In the genomic region with DNA sequence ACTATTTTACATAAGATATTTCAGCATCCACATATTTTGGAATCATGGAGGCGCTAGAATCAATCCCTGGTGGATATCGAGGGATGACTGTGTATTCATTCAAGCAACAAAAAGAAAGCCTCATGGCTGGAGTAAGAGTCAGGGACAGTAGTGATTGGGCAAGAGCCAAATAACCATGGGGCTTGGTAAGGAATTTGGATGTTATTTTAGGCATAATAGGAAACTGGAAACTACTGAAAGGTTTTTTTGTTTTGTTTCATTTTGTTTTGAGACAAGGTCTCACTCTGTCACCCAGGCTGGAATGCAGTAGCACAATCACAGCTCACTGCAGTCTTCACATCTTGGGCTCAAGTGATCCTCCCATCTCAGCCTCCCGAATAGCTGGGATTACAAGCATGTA, we compare ENCODE assay signal across 23 cellular contexts. TPM values are rescaled to one million over a fixed set of nuclear protein-coding genes. Genes with fewer than 3 reads are reported as not detected.
A peak's percentile ranks its signal among the peaks of the same experiment; 100 is the strongest.
DNase-seq lines count a peak whose midpoint lies in the region; ATAC-seq, FAIRE-seq and TF ChIP-seq lines count a peak whose summit lies in the region.
"Had no signal": no experiment of that assay in that cellular context is flagged by ENCODE, and none has a peak within 500 bp of the region (broad histone marks: within the 10 kb centered on the region; RNA-seq: fewer than 3 reads in every experiment).

No MANE protein-coding gene starts in this region.

- DNase-seq in NCI-H526 treated with DMSO at 0.1 percent for 48 hours (lab: John Stamatoyannopoulos, UW) (peak; percentile 62), choroid plexus epithelial cell (ENCODE audit: low read depth) (peak; percentile 71), neural progenitor cell (ENCODE audit: low spot score) (no peak), NCI-H524 (lab: John Stamatoyannopoulos, UW) (no peak), H54 (ENCODE audit: insufficient read length, low spot score) (no peak), lower lobe of right lung (no peak)
- DNase-seq: activated CD4-positive, alpha-beta T cell treated with anti-CD3 and anti-CD28 coated beads, Interleukin-2, amount 50 U/mL, for 48 hours; activated effector memory CD4-positive, alpha-beta T cell treated with anti-CD3 and anti-CD28 coated beads, Interleukin-2, amount 50 U/mL, for 16 hours; CD8-positive, alpha-beta memory T cell; H9; head of caudate nucleus; NCI-H1436 treated with DMSO at 0.1 percent for 48 hours; occipital lobe; OCI-M1; retina; spleen; stimulated activated CD4-positive, alpha-beta T cell treated with anti-CD3 and anti-CD28 coated beads, Interleukin-4, amount 100 ng/mL, for 24 hours had no signal

- H3K4me1 ChIP-seq in DOHH2 (ENCODE audit: control insufficient read depth, low read length) = peaks cover 44% of the 10 kb centered on the region
- H3K4me1 ChIP-seq in neural progenitor cell = no peaks in the 10 kb centered on the region
- H3K4me1 ChIP-seq in lower lobe of right lung = no peaks in the 10 kb centered on the region

- H3K4me3 ChIP-seq in DOHH2 (ENCODE audit: low read length) (0 out of 2 replicates have a peak overlapping the region, but pooled peaks have one; percentile 12), choroid plexus epithelial cell (ENCODE audit: low read depth, low read length) (no peak overlapping the region), neural progenitor cell (no peak overlapping the region), lower lobe of right lung (no peak overlapping the region)
- H3K4me3 ChIP-seq: spleen had no signal

- no peaks in the 10 kb centered on the region for H3K9me3 ChIP-seq in DOHH2 (ENCODE audit: control insufficient read depth, insufficient read depth, low read length)
- H3K9me3 ChIP-seq in neural progenitor cell (ENCODE audit: low read depth) = no peaks in the 10 kb centered on the region
- H3K9me3 ChIP-seq in lower lobe of right lung = no peaks in the 10 kb centered on the region
- H3K9me3 ChIP-seq: spleen had no signal

- H3F3A ChIP-seq in DOHH2 (ENCODE audit: control insufficient read depth, insufficient read depth) = peaks cover 17% of the 10 kb centered on the region
- H3F3A ChIP-seq in neural progenitor cell (ENCODE audit: low read depth) = no peaks in the 10 kb centered on the region

- intact Hi-C loops in lower lobe of right lung (cut with DNase I) = no loop called here

- H4K20me1 ChIP-seq in DOHH2 (ENCODE audit: control insufficient read depth, insufficient read depth, low read depth, low read length) (no peaks in the 10 kb centered on the region), neural progenitor cell (ENCODE audit: low read depth) (no peaks in the 10 kb centered on the region)

- H3K27me3 ChIP-seq in DOHH2 (ENCODE audit: control insufficient read depth, low read length) (no peaks in the 10 kb centered on the region), neural progenitor cell (no peaks in the 10 kb centered on the region), lower lobe of right lung (ENCODE audit: low read depth) (no peaks in the 10 kb centered on the region)
- H3K27me3 ChIP-seq: spleen had no signal

- H3K27ac ChIP-seq in DOHH2 (ENCODE audit: low read depth, low read length) (no peak overlapping the region), neural progenitor cell (no peak overlapping the region), lower lobe of right lung (no peak overlapping the region)

- TF ChIP-seq CTCF in DOHH2 (IDR thresholded peaks at IDR 0.05; ENCODE audit: low read depth, low read length, poor library complexity, severe bottlenecking) (no peak), choroid plexus epithelial cell (conservative IDR thresholded peaks at IDR 0.05; ENCODE audit: low read depth, low read length) (no peak), neural progenitor cell (IDR thresholded peaks at IDR 0.05) (no peak), lower lobe of right lung (IDR thresholded peaks at IDR 0.05) (no peak)

- peaks cover 6% of the 10 kb centered on the region for H3K27me3 Mint-ChIP-seq in neural progenitor cell (ENCODE audit: insufficient read depth, low read depth)

- H3K27ac Mint-ChIP-seq in neural progenitor cell = no peak overlapping the region
- H3K27ac Mint-ChIP-seq: CD8-positive, alpha-beta memory T cell; H9; stimulated activated naive CD8-positive, alpha-beta T cell treated with anti-CD3 and anti-CD28 coated beads, Interleukin-15, Interleukin-2, amounts not matched to agents 100 ng/mL and 50 ng/mL, for 24 hours; T-helper 1 cell treated with Interleukin-12 subunit alpha and Interleukin-12 subunit beta and Interleukin-4 antibody, amounts not matched to agents 30 μg/mL and 1 μg/mL, for 36 hours; type B pancreatic cell; WTC11 had no signal

- H3K4me1 Mint-ChIP-seq in neural progenitor cell = no peaks in the 10 kb centered on the region
- H3K4me1 Mint-ChIP-seq: CD8-positive, alpha-beta memory T cell; WTC11 had no signal

- H3K36me3 ChIP-seq in DOHH2 (ENCODE audit: control insufficient read depth, low read length) (no peaks in the 10 kb centered on the region), neural progenitor cell (no peaks in the 10 kb centered on the region), lower lobe of right lung (no peaks in the 10 kb centered on the region)
- H3K36me3 ChIP-seq: spleen had no signal

- H3K79me2 ChIP-seq in DOHH2 (ENCODE audit: control insufficient read depth, low read length) (no peaks in the 10 kb centered on the region), neural progenitor cell (ENCODE audit: low read depth) (no peaks in the 10 kb centered on the region)

- H3K4me2 ChIP-seq in DOHH2 (ENCODE audit: low read length) = peak overlapping the region; percentile 30
- H3K4me2 ChIP-seq in neural progenitor cell = no peak overlapping the region

- H3K36me3 Mint-ChIP-seq in neural progenitor cell = no peaks in the 10 kb centered on the region
- H3K36me3 Mint-ChIP-seq: CD8-positive, alpha-beta memory T cell; type B pancreatic cell; WTC11 had no signal

- ATAC-seq in HG02623 (IDR thresholded peaks at IDR 0.05; ENCODE audit: unreplicated experiment) (no peak), lower lobe of right lung (no peak)
- ATAC-seq: WTC11 had no signal

- peaks cover 2% of the 10 kb centered on the region for H3K9me3 Mint-ChIP-seq in neural progenitor cell
- H3K9me3 Mint-ChIP-seq: CD8-positive, alpha-beta memory T cell; H9; stimulated activated naive CD8-positive, alpha-beta T cell treated with anti-CD3 and anti-CD28 coated beads, Interleukin-15, Interleukin-2, amounts not matched to agents 100 ng/mL and 50 ng/mL, for 24 hours; T-helper 1 cell treated with Interleukin-12 subunit alpha and Interleukin-12 subunit beta and Interleukin-4 antibody, amounts not matched to agents 30 μg/mL and 1 μg/mL, for 36 hours; type B pancreatic cell had no signal

- no peaks in the 10 kb centered on the region for H3K9me2 ChIP-seq in DOHH2 (replicated peaks; ENCODE audit: control insufficient read depth, low read length)

- peak overlapping the region; percentile 2 for H2AFZ ChIP-seq in neural progenitor cell (replicated peaks)

- no peak for FAIRE-seq in H54 (lab: Jason Lieb, UNC)

- H3K4me3 Mint-ChIP-seq in neural progenitor cell = no peak overlapping the region
- H3K4me3 Mint-ChIP-seq: CD8-positive, alpha-beta memory T cell; H9; stimulated activated naive CD8-positive, alpha-beta T cell treated with anti-CD3 and anti-CD28 coated beads, Interleukin-15, Interleukin-2, amounts not matched to agents 100 ng/mL and 50 ng/mL, for 24 hours; T-helper 1 cell treated with Interleukin-12 subunit alpha and Interleukin-12 subunit beta and Interleukin-4 antibody, amounts not matched to agents 30 μg/mL and 1 μg/mL, for 36 hours; type B pancreatic cell; WTC11 had no signal

- H3K9ac ChIP-seq in neural progenitor cell = no peak overlapping the region

- TF ChIP-seq POLR2A in H54 (IDR thresholded peaks at IDR 0.05; ENCODE audit: low read depth, low read length) = no peak

RNA-seq across cellular contexts. Expression of a gene that starts 33.8 kb away (rescaled TPM):
- total RNA-seq in neural progenitor cell (ENCODE audit: low replicate concordance) (32.9 and 33.5 TPM in 2 replicates), lower lobe of right lung (20.4 TPM)

RNA-seq across cellular contexts. Expression of a gene that starts 54.3 kb away (rescaled TPM):
- not detected in 2 replicates for total RNA-seq in neural progenitor cell (ENCODE audit: low replicate concordance)
- total RNA-seq in lower lobe of right lung = 52.8 TPM

Comparison
In these comparisons a context has a peak if more than half of its experiments do, and no peak if none do; other contexts are left out.
1. DNase-seq: peak in NCI-H526 treated with DMSO at 0.1 percent for 48 hours (single experiment) and choroid plexus epithelial cell (single experiment); none in neural progenitor cell (single experiment), NCI-H524 (0 of 2), H54 (single experiment) and lower lobe of right lung (single experiment).
2. RNA of a gene that starts 54.3 kb away (total RNA-seq): 52.8 TPM in lower lobe of right lung (single experiment); not detected in neural progenitor cell; every median in the first group is over 10 times any median in the second.